ENCODE assay signal across 15 cellular contexts in the genomic region with DNA sequence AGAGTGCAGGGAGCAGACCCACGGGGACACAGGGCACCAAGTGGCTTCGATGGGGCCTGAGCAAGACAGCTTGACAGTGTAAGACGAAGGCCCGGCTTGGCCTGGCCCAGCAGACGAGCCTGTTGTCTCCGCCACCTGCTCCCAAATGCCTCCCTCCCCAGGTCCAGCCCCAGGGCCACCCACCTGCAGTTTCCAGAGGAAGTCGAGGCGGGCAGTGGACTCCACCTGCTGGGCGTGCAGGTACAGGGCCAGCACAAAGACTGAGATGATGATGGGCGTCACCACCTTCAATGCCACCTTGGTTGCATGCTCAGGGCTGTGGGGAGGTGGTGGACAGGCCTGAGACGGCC.
DNase-seq lines count a peak whose midpoint lies in the region; ATAC-seq, FAIRE-seq and TF ChIP-seq lines count a peak whose summit lies in the region.
"Had no signal": no experiment of that assay in that cellular context is flagged by ENCODE, and none has a peak within 500 bp of the region (broad histone marks: within the 10 kb centered on the region; RNA-seq: fewer than 3 reads in every experiment).

No MANE protein-coding gene starts in this region.

- no peak overlapping the region for H3K4me3 ChIP-seq in HepG2 (replicated peaks in 1 of 3; ENCODE audit: insufficient read depth in 1 of 3, low read depth in 2 of 3, low read length in 3 of 3)
- H3K4me3 ChIP-seq: BLaER1 treated with 17β-estradiol and CSF1 and Interleukin-3, amounts not matched to agents 10 nM and 100 nM had no signal

- H2AFZ ChIP-seq in HepG2 (ENCODE audit: low read length), result no peak overlapping the region

- no peak overlapping the region for H3K4me3 Mint-ChIP-seq in stimulated activated naive CD8-positive, alpha-beta T cell treated with anti-CD3 and anti-CD28 coated beads, Interleukin-15, amount 100 ng/mL, for 72 hours
- no peak overlapping the region for H3K4me3 Mint-ChIP-seq in osteocyte (ENCODE audit: unreplicated experiment)
- no peak overlapping the region for H3K4me3 Mint-ChIP-seq in stimulated activated memory B cell treated with anti-CD40 and anti-IgM and Interleukin-4, amounts not matched to agents 10 μg/mL and 1 μg/mL and 100 μg/mL, for 72 hours
- H3K4me3 Mint-ChIP-seq: CD4-positive, alpha-beta T cell had no signal

- H4K20me1 ChIP-seq in HepG2 (ENCODE audit: insufficient read depth, low read length), result no peaks in the 10 kb centered on the region
- H4K20me1 ChIP-seq: BLaER1 treated with 17β-estradiol and CSF1 and Interleukin-3, amounts not matched to agents 10 nM and 100 nM had no signal

- no peak overlapping the region for H3K4me2 ChIP-seq in HepG2 (ENCODE audit: low read depth, low read length)
- H3K4me2 ChIP-seq: BLaER1 treated with 17β-estradiol and CSF1 and Interleukin-3, amounts not matched to agents 10 nM and 100 nM had no signal

- no peak for DNase-seq in stimulated activated naive CD8-positive, alpha-beta T cell treated with anti-CD3 and anti-CD28 coated beads, Interleukin-15, amount 100 ng/mL, for 72 hours
- no peak for DNase-seq in stimulated activated naive CD8-positive, alpha-beta T cell treated with anti-CD3 and anti-CD28 coated beads, Interleukin-15, Interleukin-2, amounts not matched to agents 100 U/mL and 50 U/mL, for 24 hours
- no peak for DNase-seq in HepG2 (ENCODE audit: low spot score)
- DNase-seq in osteocyte (ENCODE audit: extremely low spot score, unreplicated experiment), result peak; percentile 81
- DNase-seq in GM10248 (ENCODE audit: extremely low spot score), result no peak
- DNase-seq in activated CD4-positive, alpha-beta T cell treated with anti-CD3 and anti-CD28 coated beads for 1 hour, result no peak
- DNase-seq: ACHN; CD4-positive, alpha-beta T cell; DMS79 treated with DMSO at 0.1 percent for 48 hours; EL had no signal

- FAIRE-seq in HepG2 (lab: Jason Lieb, UNC), result no peak
- FAIRE-seq: G401.6, GM12892 had no signal

- no peaks in the 10 kb centered on the region for H3K36me3 ChIP-seq in HepG2 (replicated peaks in 1 of 2; ENCODE audit: control insufficient read depth in 1 of 2, insufficient read depth in 2 of 2, low read length in 2 of 2)
- H3K36me3 ChIP-seq: BLaER1 treated with 17β-estradiol and CSF1 and Interleukin-3, amounts not matched to agents 10 nM and 100 nM had no signal

- TF ChIP-seq EP300 in HepG2 (IDR thresholded peaks at IDR 0.05; ENCODE audit: low read depth in 2 of 2, low read length in 2 of 2) (no peak), HepG2 (CRISPR knock-in tag; IDR thresholded peaks at IDR 0.05; ENCODE audit: borderline replicate concordance) (no peak)

- no peaks in the 10 kb centered on the region for H3K9me3 Mint-ChIP-seq in stimulated activated naive CD8-positive, alpha-beta T cell treated with anti-CD3 and anti-CD28 coated beads, Interleukin-15, amount 100 ng/mL, for 72 hours
- H3K9me3 Mint-ChIP-seq in osteocyte (ENCODE audit: unreplicated experiment), result no peaks in the 10 kb centered on the region
- H3K9me3 Mint-ChIP-seq in stimulated activated memory B cell treated with anti-CD40 and anti-IgM and Interleukin-4, amounts not matched to agents 10 μg/mL and 1 μg/mL and 100 μg/mL, for 72 hours, result no peaks in the 10 kb centered on the region
- H3K9me3 Mint-ChIP-seq: CD4-positive, alpha-beta T cell had no signal

- H3K9ac ChIP-seq in HepG2 (ENCODE audit: insufficient read depth, low read depth, low read length), result no peak overlapping the region
- H3K9ac ChIP-seq: BLaER1 treated with 17β-estradiol and CSF1 and Interleukin-3, amounts not matched to agents 10 nM and 100 nM had no signal

- in situ Hi-C loops in HepG2 (cut with HindIII; ENCODE audit: extremely low pct_ligation_motif_present, low pct_unique_long_range_greater_than_20kb), result no loop called here

- TF ChIP-seq CTCF in HepG2 (CRISPR knock-in tag; IDR thresholded peaks at IDR 0.05) (peak; percentile 39), osteocyte (IDR thresholded peaks at IDR 0.05) (no peak), GM10248 (IDR thresholded peaks at IDR 0.05; ENCODE audit: control extremely low read depth, extremely low read depth, low read depth, missing control alignments) (no peak)

- BruUV-seq in HepG2 (replicated peaks; lab: Mats Ljungman, UMichigan), result no TSS peak

- no peaks in the 10 kb centered on the region for H3K4me1 ChIP-seq in HepG2 (ENCODE audit: insufficient read depth, low read length)

- no peak overlapping the region for H3K27ac Mint-ChIP-seq in stimulated activated naive CD8-positive, alpha-beta T cell treated with anti-CD3 and anti-CD28 coated beads, Interleukin-15, amount 100 ng/mL, for 72 hours
- H3K27ac Mint-ChIP-seq in osteocyte (ENCODE audit: unreplicated experiment), result no peak overlapping the region
- no peak overlapping the region for H3K27ac Mint-ChIP-seq in stimulated activated memory B cell treated with anti-CD40 and anti-IgM and Interleukin-4, amounts not matched to agents 10 μg/mL and 1 μg/mL and 100 μg/mL, for 72 hours
- H3K27ac Mint-ChIP-seq: CD4-positive, alpha-beta T cell had no signal

- H3K27ac ChIP-seq in HepG2 (ENCODE audit: extremely low read length, insufficient read depth, low read length), result no peak overlapping the region
- H3K27ac ChIP-seq: BLaER1 treated with 17β-estradiol and CSF1 and Interleukin-3, amounts not matched to agents 10 nM and 100 nM had no signal

- no peak for TF ChIP-seq RAD21 in HepG2 (CRISPR knock-in tag; IDR thresholded peaks at IDR 0.05)

- H3K79me2 ChIP-seq in HepG2 (ENCODE audit: insufficient read depth, low read length), result no peaks in the 10 kb centered on the region

- intact Hi-C loops in HepG2 (cut with micrococcal nuclease; ENCODE audit: unreplicated experiment), result no loop called here

- 0% methylated on average over 1 of the region's 11 CpGs for WGBS in HepG2 (ENCODE audit: low lambda C conversion rate)

- peaks cover 4% of the 10 kb centered on the region for H3K36me3 Mint-ChIP-seq in osteocyte (ENCODE audit: unreplicated experiment)
- no peaks in the 10 kb centered on the region for H3K36me3 Mint-ChIP-seq in stimulated activated memory B cell treated with anti-CD40 and anti-IgM and Interleukin-4, amounts not matched to agents 10 μg/mL and 1 μg/mL and 100 μg/mL, for 72 hours

- peaks cover 27% of the 10 kb centered on the region for H3K27me3 Mint-ChIP-seq in stimulated activated naive CD8-positive, alpha-beta T cell treated with anti-CD3 and anti-CD28 coated beads, Interleukin-15, amount 100 ng/mL, for 72 hours
- peaks cover 17% of the 10 kb centered on the region for H3K27me3 Mint-ChIP-seq in osteocyte (ENCODE audit: unreplicated experiment)
- H3K27me3 Mint-ChIP-seq in stimulated activated memory B cell treated with anti-CD40 and anti-IgM and Interleukin-4, amounts not matched to agents 10 μg/mL and 1 μg/mL and 100 μg/mL, for 72 hours, result peaks cover 39% of the 10 kb centered on the region

- ATAC-seq in stimulated activated naive CD8-positive, alpha-beta T cell treated with anti-CD3 and anti-CD28 coated beads, Interleukin-15, amount 100 ng/mL, for 72 hours, result peak; percentile 27
- no peak for ATAC-seq in stimulated activated naive CD8-positive, alpha-beta T cell treated with anti-CD3 and anti-CD28 coated beads, Interleukin-15, Interleukin-2, amounts not matched to agents 100 U/mL and 50 U/mL, for 24 hours
- ATAC-seq in HepG2, result peak; percentile 9; the same call in 1 of the 3 replicates
- peak; percentile 25 for ATAC-seq in stimulated activated memory B cell treated with anti-CD40 and anti-IgM and Interleukin-4, amounts not matched to agents 10 μg/mL and 1 μg/mL and 100 μg/mL, for 72 hours
- no peak for ATAC-seq in GM21423 (IDR thresholded peaks at IDR 0.05; ENCODE audit: unreplicated experiment)

- H3K9me3 ChIP-seq in HepG2 (ENCODE audit: low read length), result no peaks in the 10 kb centered on the region
- H3K9me3 ChIP-seq: BLaER1 treated with 17β-estradiol and CSF1 and Interleukin-3, amounts not matched to agents 10 nM and 100 nM had no signal

- peaks cover 4 to 39% of the 10 kb centered on the region in 2 experiments; a peak in 3 of 5 replicates for H3K27me3 ChIP-seq in HepG2 (ENCODE audit: control insufficient read depth in 1 of 2, insufficient read depth in 2 of 2, low read length in 2 of 2)
- H3K27me3 ChIP-seq: BLaER1 treated with 17β-estradiol and CSF1 and Interleukin-3, amounts not matched to agents 10 nM and 100 nM had no signal

- no peaks in the 10 kb centered on the region for H3K4me1 Mint-ChIP-seq in stimulated activated naive CD8-positive, alpha-beta T cell treated with anti-CD3 and anti-CD28 coated beads, Interleukin-15, amount 100 ng/mL, for 72 hours
- H3K4me1 Mint-ChIP-seq in osteocyte (ENCODE audit: unreplicated experiment), result no peaks in the 10 kb centered on the region
- no peaks in the 10 kb centered on the region for H3K4me1 Mint-ChIP-seq in stimulated activated memory B cell treated with anti-CD40 and anti-IgM and Interleukin-4, amounts not matched to agents 10 μg/mL and 1 μg/mL and 100 μg/mL, for 72 hours

- no peak for TF ChIP-seq POLR2A in HepG2 (IDR thresholded peaks at IDR 0.05; ENCODE audit: insufficient read depth in 1 of 2, low read depth in 2 of 2, low read length in 2 of 2)

- POLR2A ChIA-PET in HepG2 (lab: Yijun Ruan, JAX), result no interaction called here
- POLR2A ChIA-PET in GM10248 (lab: Yijun Ruan, JAX), result no interaction called here

- CTCF ChIA-PET in HepG2 (lab: Yijun Ruan, JAX; ENCODE audit: low intra/inter-chr PET ratio, low total read pairs) (no interaction called here), GM10248 (lab: Yijun Ruan, JAX) (no interaction called here)

TF ChIP-seq in HepG2, 621 proteins besides CTCF, POLR2A, EP300 and RAD21 (continues in another document):
- no peak for TF ChIP-seq ZNF770 (CRISPR knock-in tag; IDR thresholded peaks at IDR 0.05)
- TF ChIP-seq ZNF547 (CRISPR knock-in tag; IDR thresholded peaks at IDR 0.05), result no peak
- TF ChIP-seq ZNF792 (CRISPR knock-in tag; IDR thresholded peaks at IDR 0.05), result no peak
- TF ChIP-seq SUZ12 (IDR thresholded peaks at IDR 0.05; ENCODE audit: low read depth, low read length), result no peak
- TF ChIP-seq ERF (CRISPR knock-in tag; IDR thresholded peaks at IDR 0.05), result no peak
- no peak for TF ChIP-seq ZNF629 (CRISPR knock-in tag; conservative IDR thresholded peaks at IDR 0.05)
- no peak for TF ChIP-seq CREM (IDR thresholded peaks at IDR 0.05)
- TF ChIP-seq CREM (CRISPR knock-in tag; IDR thresholded peaks at IDR 0.05), result no peak

Comparison
In these comparisons a context has a peak if more than half of its experiments do, and no peak if none do; other contexts are left out.
1. ATAC-seq: peak in stimulated activated naive CD8-positive, alpha-beta T cell treated with anti-CD3 and anti-CD28 coated beads, Interleukin-15, amount 100 ng/mL, for 72 hours (single experiment), HepG2 (single experiment) and stimulated activated memory B cell treated with anti-CD40 and anti-IgM and Interleukin-4, amounts not matched to agents 10 μg/mL and 1 μg/mL and 100 μg/mL, for 72 hours (single experiment); none in stimulated activated naive CD8-positive, alpha-beta T cell treated with anti-CD3 and anti-CD28 coated beads, Interleukin-15, Interleukin-2, amounts not matched to agents 100 U/mL and 50 U/mL, for 24 hours (single experiment) and GM21423 (single experiment).